In genomic region chr2:58336416-58336815, GRCh38 we compare ENCODE assay signal across 16 cellular contexts.
"Had no signal": no experiment of that assay in that cellular context is flagged by ENCODE, and none has a peak within 500 bp of the region (broad histone marks: within the 10 kb centered on the region; RNA-seq: fewer than 3 reads in every experiment).

No MANE protein-coding gene starts in this region.

- ATAC-seq: effector memory CD8-positive, alpha-beta T cell; heart left ventricle; left colon; stimulated activated memory B cell treated with anti-CD40 and anti-IgM and Interleukin-4, amounts not matched to agents 10 μg/mL and 1 μg/mL and 100 μg/mL, for 72 hours had no signal

- H3K36me3 ChIP-seq: ascending aorta, breast epithelium, heart left ventricle, ovary, thyroid gland, uterus had no signal

- H3K27ac Mint-ChIP-seq: activated naive CD4-positive, alpha-beta T cell treated with anti-CD3 and anti-CD28 coated beads, Interleukin-2, amount 10 ng/mL, durations not matched to agents 7 days and 5 days; activated T-helper 2 cell treated with anti-CD3 and anti-CD28 coated beads, Interferon-gamma antibody, Interleukin-2, Interleukin-4, amounts not matched to agents 10 μg/mL and 5 μg/mL and 100 μg/mL, durations not matched to agents 14 hours and 24 hours and 36 hours; dendritic cell treated with granulocyte-macrophage colony-stimulating factor and Interleukin-4, amounts not matched to agents 40 ng/mL and 50 ng/mL, for 4 days; effector memory CD8-positive, alpha-beta T cell; stimulated activated memory B cell treated with anti-CD40 and anti-IgM and Interleukin-4, amounts not matched to agents 10 μg/mL and 1 μg/mL and 100 μg/mL, for 72 hours had no signal

- H3K27me3 ChIP-seq: ascending aorta, breast epithelium, heart left ventricle, ovary, thyroid gland, uterus had no signal

- H3K4me3 Mint-ChIP-seq: activated naive CD4-positive, alpha-beta T cell treated with anti-CD3 and anti-CD28 coated beads, Interleukin-2, amount 10 ng/mL, durations not matched to agents 7 days and 5 days; dendritic cell treated with granulocyte-macrophage colony-stimulating factor and Interleukin-4, amounts not matched to agents 40 ng/mL and 50 ng/mL, for 4 days; effector memory CD8-positive, alpha-beta T cell; stimulated activated memory B cell treated with anti-CD40 and anti-IgM and Interleukin-4, amounts not matched to agents 10 μg/mL and 1 μg/mL and 100 μg/mL, for 72 hours had no signal

- H3K36me3 Mint-ChIP-seq: activated naive CD4-positive, alpha-beta T cell treated with anti-CD3 and anti-CD28 coated beads, Interleukin-2, amount 10 ng/mL, durations not matched to agents 7 days and 5 days; stimulated activated memory B cell treated with anti-CD40 and anti-IgM and Interleukin-4, amounts not matched to agents 10 μg/mL and 1 μg/mL and 100 μg/mL, for 72 hours had no signal

- H3K4me3 ChIP-seq: ascending aorta, breast epithelium, heart left ventricle, lung, ovary, thyroid gland, uterus had no signal

- H3K27ac ChIP-seq: ascending aorta, breast epithelium, heart left ventricle, ovary, thyroid gland, uterus had no signal

- H3K27me3 Mint-ChIP-seq: dendritic cell treated with granulocyte-macrophage colony-stimulating factor and Interleukin-4, amounts not matched to agents 40 ng/mL and 50 ng/mL, for 4 days had no signal

- H3K4me1 Mint-ChIP-seq: stimulated activated memory B cell treated with anti-CD40 and anti-IgM and Interleukin-4, amounts not matched to agents 10 μg/mL and 1 μg/mL and 100 μg/mL, for 72 hours had no signal

- H3K4me1 ChIP-seq: ascending aorta, breast epithelium, heart left ventricle, thyroid gland, uterus had no signal

- H3K9me3 ChIP-seq: ascending aorta, breast epithelium, ovary, thyroid gland, uterus had no signal

- DNase-seq: activated CD4-positive, CD25-positive, alpha-beta regulatory T cell treated with anti-CD3 and anti-CD28 coated beads, Interleukin-2, amount 50 U/mL, for 72 hours; activated naive CD4-positive, alpha-beta T cell treated with anti-CD3 and anti-CD28 coated beads, Interleukin-2, amount 10 ng/mL, durations not matched to agents 7 days and 5 days; effector memory CD8-positive, alpha-beta T cell; heart left ventricle; left colon; midbrain; ovary; stimulated activated CD4-positive, alpha-beta T cell treated with anti-CD3 and anti-CD28 coated beads, Interleukin-2, amount 100 ng/mL, for 48 hours; thyroid gland; uterus had no signal
